ENCODE assay signal across 8 cellular contexts in genomic region chr7:36153571-36154097, GRCh38. TPM values are rescaled to one million over a fixed set of nuclear protein-coding genes. Genes with fewer than 3 reads are reported as not detected.
A peak's percentile ranks its signal among the peaks of the same experiment; 100 is the strongest.
DNase-seq lines count a peak whose midpoint lies in the region; ATAC-seq and TF ChIP-seq lines count a peak whose summit lies in the region.

No MANE protein-coding gene starts in this region.

- no peaks in the 10 kb centered on the region for H3K27me3 ChIP-seq in HAP-1 (ENCODE audit: low read depth)

- H3K36me3 ChIP-seq in ES-I3 (ENCODE audit: insufficient read depth, low read length) (no peaks in the 10 kb centered on the region), HAP-1 (replicated peaks) (no peaks in the 10 kb centered on the region)

- H3K4me3 Mint-ChIP-seq in brain, result peak overlapping the region; percentile 76 to 91 (median 87)
- peak overlapping the region; percentile 72 to 84 for H3K4me3 Mint-ChIP-seq in stimulated activated naive B cell treated with anti-CD40 and anti-IgM and Interleukin-4, amounts not matched to agents 10 μg/mL and 1 μg/mL and 100 μg/mL, for 72 hours

- in situ Hi-C loops in HAP-1 (cut with MboI; ENCODE audit: low sequenced_read_pairs), result no loop called here

- intact Hi-C loops in left colon (cut with DNase I, micrococcal nuclease), result loop anchor here in 1 of 2 donors (10.0 kb wide), 1 partner anchor 141 kb away; no protein-coding TSS in a partner anchor

- peak; percentile 5 for ATAC-seq in left colon
- ATAC-seq in stimulated activated naive B cell treated with anti-CD40 and anti-IgM and Interleukin-4, amounts not matched to agents 10 μg/mL and 1 μg/mL and 100 μg/mL, for 72 hours (replicated peaks), result peak; percentile 6 to 16

- H3K4me1 ChIP-seq in ES-I3 (ENCODE audit: insufficient read depth, low read length) (0 out of 2 replicates have a peak, but pooled peaks cover 4% of the 10 kb centered on the region), HAP-1 (peaks cover 21% of the 10 kb centered on the region)

- H3K27ac Mint-ChIP-seq in brain, result peak overlapping the region; percentile 43 to 94 (median 74)
- no peak overlapping the region for H3K27ac Mint-ChIP-seq in stimulated activated naive B cell treated with anti-CD40 and anti-IgM and Interleukin-4, amounts not matched to agents 10 μg/mL and 1 μg/mL and 100 μg/mL, for 72 hours

- H3K4me1 Mint-ChIP-seq in brain, result peaks cover 56% of the 10 kb centered on the region
- peaks cover 7 to 16% of the 10 kb centered on the region in 2 donors for H3K4me1 Mint-ChIP-seq in stimulated activated naive B cell treated with anti-CD40 and anti-IgM and Interleukin-4, amounts not matched to agents 10 μg/mL and 1 μg/mL and 100 μg/mL, for 72 hours

- DNase-seq in HAP-1 (ENCODE audit: low spot score in 2 of 2) (peak in 1 of 2 experiments; percentile 35), NCI-H526 treated with DMSO at 0.1 percent for 48 hours (lab: John Stamatoyannopoulos, UW) (peak; percentile 65), left colon (peak in 1 of 2 donors; percentile 45), SKM-1 (lab: John Stamatoyannopoulos, UW; ENCODE audit: unreplicated experiment) (no peak), superior temporal gyrus (ENCODE audit: extremely low spot score) (no peak)
- peak; percentile 22 for DNase-seq in stimulated activated naive B cell treated with anti-CD40 and anti-IgM and Interleukin-4, amounts not matched to agents 10 μg/mL and 1 μg/mL and 100 μg/mL, for 72 hours

- H3K27me3 Mint-ChIP-seq in brain, result peaks cover 3% of the 10 kb centered on the region
- peaks cover 7 to 16% of the 10 kb centered on the region in 2 donors for H3K27me3 Mint-ChIP-seq in stimulated activated naive B cell treated with anti-CD40 and anti-IgM and Interleukin-4, amounts not matched to agents 10 μg/mL and 1 μg/mL and 100 μg/mL, for 72 hours

- no peaks in the 10 kb centered on the region for H3K36me3 Mint-ChIP-seq in brain
- no peaks in the 10 kb centered on the region for H3K36me3 Mint-ChIP-seq in stimulated activated naive B cell treated with anti-CD40 and anti-IgM and Interleukin-4, amounts not matched to agents 10 μg/mL and 1 μg/mL and 100 μg/mL, for 72 hours

- peaks cover 0 to 13% (median 0%) of the 10 kb centered on the region in 5 experiments for H3K9me3 Mint-ChIP-seq in brain
- no peaks in the 10 kb centered on the region for H3K9me3 Mint-ChIP-seq in stimulated activated naive B cell treated with anti-CD40 and anti-IgM and Interleukin-4, amounts not matched to agents 10 μg/mL and 1 μg/mL and 100 μg/mL, for 72 hours

- H3K4me3 ChIP-seq in HAP-1, result peak overlapping the region; percentile 67

- no peaks in the 10 kb centered on the region for H3K9me3 ChIP-seq in ES-I3 (ENCODE audit: control insufficient read depth, insufficient read depth, low read length)
- H3K9me3 ChIP-seq in HAP-1, result no peaks in the 10 kb centered on the region

- no peak for TF ChIP-seq CTCF in brain (conservative IDR thresholded peaks at IDR 0.05)

- peak overlapping the region; percentile 78 for H3K9ac ChIP-seq in ES-I3 (ENCODE audit: low read depth, low read length)

RNA-seq across cellular contexts. Expression of gene EEPD1, which starts 0.6 kb away (rescaled TPM):
- polyA plus RNA-seq in brain (ENCODE audit: insufficient read depth, low read depth, low replicate concordance), result 10.7 TPM
- 10 to 100 TPM; 10.2 to 13.4 TPM for total RNA-seq in left colon

Comparison
In these comparisons a context has a peak if more than half of its experiments do, and no peak if none do; other contexts are left out.
1. DNase-seq: peak in NCI-H526 treated with DMSO at 0.1 percent for 48 hours (single experiment) and stimulated activated naive B cell treated with anti-CD40 and anti-IgM and Interleukin-4, amounts not matched to agents 10 μg/mL and 1 μg/mL and 100 μg/mL, for 72 hours (single experiment); none in SKM-1 (single experiment) and superior temporal gyrus (single experiment).